ENCODE assay signal across 22 cellular contexts in the genomic region with DNA sequence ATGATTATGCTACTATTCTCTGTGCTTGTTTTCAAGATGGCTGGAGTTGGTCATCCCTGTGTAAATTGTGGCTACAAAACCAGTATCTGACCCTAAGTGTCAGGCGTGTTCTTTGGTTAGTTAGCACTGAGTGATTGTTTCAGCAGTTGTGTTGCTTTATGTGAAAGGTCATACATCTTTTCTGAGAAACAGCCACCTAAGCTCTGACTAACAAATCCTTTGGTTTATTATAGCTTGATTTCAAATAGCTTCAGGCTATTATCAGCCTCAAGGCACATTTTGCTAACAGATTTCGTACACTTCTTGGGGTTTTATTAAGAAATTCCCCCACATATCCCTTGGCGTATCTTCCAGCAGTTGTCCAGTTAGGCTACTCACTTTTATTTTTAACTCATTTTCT. TPM values are rescaled to one million over a fixed set of nuclear protein-coding genes. Genes with fewer than 3 reads are reported as not detected.
"Had no signal": no experiment of that assay in that cellular context is flagged by ENCODE, and none has a peak within 500 bp of the region (broad histone marks: within the 10 kb centered on the region; RNA-seq: fewer than 3 reads in every experiment).

No MANE protein-coding gene starts in this region.

- H3K27ac Mint-ChIP-seq: endodermal cell; naive thymus-derived CD8-positive, alpha-beta T cell had no signal

- H3K36me3 ChIP-seq: colonic mucosa, heart left ventricle, neutrophil, sigmoid colon, stomach, thoracic aorta, transverse colon had no signal

- H3K4me3 ChIP-seq: colonic mucosa, heart left ventricle, psoas muscle, sigmoid colon, stomach, thoracic aorta, transverse colon had no signal

- H3K9me3 ChIP-seq: colonic mucosa, heart left ventricle, neutrophil, psoas muscle, sigmoid colon, stomach, thoracic aorta, transverse colon had no signal

- H3K4me1 ChIP-seq: colonic mucosa, psoas muscle had no signal

- H3K9me3 Mint-ChIP-seq: endodermal cell; naive thymus-derived CD8-positive, alpha-beta T cell had no signal

- FAIRE-seq: frontal cortex, small intestine had no signal

- H3K4me3 Mint-ChIP-seq: endodermal cell; naive thymus-derived CD8-positive, alpha-beta T cell had no signal

- DNase-seq: colonic mucosa; dermis blood vessel endothelial cell; endodermal cell; heart left ventricle; hippocampal formation; kidney glomerular epithelial cell; mammary epithelial cell; naive thymus-derived CD8-positive, alpha-beta T cell; psoas muscle; sigmoid colon; small intestine; stimulated activated CD4-positive, alpha-beta T cell treated with anti-CD3 and anti-CD28 coated beads, Interleukin-12 subunit alpha, Interleukin-12 subunit beta, amount 100 ng/mL, for 4 hours; stimulated activated naive CD4-positive, alpha-beta T cell; stomach; substantia nigra; transverse colon had no signal

- H3K27ac ChIP-seq: colonic mucosa, heart left ventricle, neutrophil, psoas muscle, stomach, thoracic aorta, transverse colon had no signal

- ATAC-seq: heart left ventricle; naive thymus-derived CD8-positive, alpha-beta T cell; psoas muscle had no signal

RNA-seq across cellular contexts. Expression of gene ADRB1, which starts 4.8 kb away (rescaled TPM):
- total RNA-seq: endodermal cell; fibroblast of lung; naive thymus-derived CD8-positive, alpha-beta T cell; osteoblast had no signal
- polyA plus RNA-seq: fibroblast of lung, neural cell had no signal
